In the genomic region with DNA sequence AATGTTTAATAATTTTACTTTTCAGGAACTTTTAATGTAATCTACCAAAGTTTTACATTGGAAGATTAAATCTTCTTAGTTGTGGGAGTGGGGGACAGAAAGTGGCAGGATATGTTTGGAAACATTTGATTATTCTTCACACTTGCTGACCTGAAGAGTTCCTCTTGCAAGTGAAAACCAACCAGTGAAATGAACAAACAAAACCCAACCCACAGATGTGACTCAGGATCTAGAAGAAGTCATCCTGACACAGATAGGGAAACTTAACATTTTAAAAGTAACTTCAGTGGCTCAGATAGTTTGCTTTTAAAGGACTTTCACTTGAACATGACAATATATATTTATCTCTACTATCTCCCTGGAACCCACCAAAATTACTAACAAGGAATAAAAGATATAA, we compare ENCODE assay signal across 18 cellular contexts.
"Had no signal": no experiment of that assay in that cellular context is flagged by ENCODE, and none has a peak within 500 bp of the region (broad histone marks: within the 10 kb centered on the region; RNA-seq: fewer than 3 reads in every experiment).

No MANE protein-coding gene starts in this region.

- H3K4me3 Mint-ChIP-seq: activated naive CD8-positive, alpha-beta T cell treated with anti-CD3 and anti-CD28 coated beads, Interleukin-2, amount 50 U/mL, for 24 hours; brain; endodermal cell; naive thymus-derived CD4-positive, alpha-beta T cell; T-helper 2 cell treated with Interferon-gamma antibody and Interleukin-4, amounts not matched to agents 5 μg/mL and 100 μg/mL, for 36 hours had no signal

- H3K9me3 ChIP-seq: transverse colon had no signal

- H3K4me3 ChIP-seq: lung, spleen, transverse colon had no signal

- H3K4me1 ChIP-seq: spleen, transverse colon had no signal

- H3K27ac ChIP-seq: spleen, transverse colon had no signal

- H3K9me3 Mint-ChIP-seq: activated naive CD8-positive, alpha-beta T cell treated with anti-CD3 and anti-CD28 coated beads, Interleukin-2, amount 50 U/mL, for 24 hours; brain; naive thymus-derived CD4-positive, alpha-beta T cell; T-helper 2 cell treated with Interferon-gamma antibody and Interleukin-4, amounts not matched to agents 5 μg/mL and 100 μg/mL, for 36 hours had no signal

- H3K27ac Mint-ChIP-seq: activated naive CD8-positive, alpha-beta T cell treated with anti-CD3 and anti-CD28 coated beads, Interleukin-2, amount 50 U/mL, for 24 hours; brain; endodermal cell; naive thymus-derived CD4-positive, alpha-beta T cell; T-helper 2 cell treated with Interferon-gamma antibody and Interleukin-4, amounts not matched to agents 5 μg/mL and 100 μg/mL, for 36 hours had no signal

- H3K27me3 Mint-ChIP-seq: activated naive CD8-positive, alpha-beta T cell treated with anti-CD3 and anti-CD28 coated beads, Interleukin-2, amount 50 U/mL, for 24 hours; brain; naive thymus-derived CD4-positive, alpha-beta T cell had no signal

- DNase-seq: activated CD4-positive, alpha-beta T cell treated with anti-CD3 and anti-CD28 coated beads for 4 hours; activated naive CD8-positive, alpha-beta T cell treated with anti-CD3 and anti-CD28 coated beads, Interleukin-2, amount 50 U/mL, for 24 hours; activated T-cell treated with anti-CD3 and anti-CD28 coated beads for 4 hours; cerebellar nuclear complex; endodermal cell; left colon; naive thymus-derived CD4-positive, alpha-beta T cell; posterior cingulate gyrus; right cardiac atrium; spleen; stimulated activated CD4-positive, alpha-beta T cell treated with anti-CD3 and anti-CD28 coated beads, Interleukin-1b, Interleukin-23, amount 100 ng/mL, for 48 hours; stimulated activated naive CD4-positive, alpha-beta T cell; substantia nigra; transverse colon had no signal

- H3K27me3 ChIP-seq: spleen, transverse colon had no signal

- ATAC-seq: activated naive CD8-positive, alpha-beta T cell treated with anti-CD3 and anti-CD28 coated beads, Interleukin-2, amount 50 U/mL, for 24 hours; esophagus mucosa; left colon; naive thymus-derived CD4-positive, alpha-beta T cell; right cardiac atrium had no signal

- H3K4me1 Mint-ChIP-seq: activated naive CD8-positive, alpha-beta T cell treated with anti-CD3 and anti-CD28 coated beads, Interleukin-2, amount 50 U/mL, for 24 hours; brain had no signal
